Comparison of ENCODE assay signal across 8 cellular contexts in genomic region chr7:102671311-102671959, GRCh38. TPM values are rescaled to one million over a fixed set of nuclear protein-coding genes. Genes with fewer than 3 reads are reported as not detected.
DNase-seq lines count a peak whose midpoint lies in the region; ATAC-seq and TF ChIP-seq lines count a peak whose summit lies in the region.
"Not testable (repeated sequence)": the region's sequence is repeated elsewhere in the genome, so short reads cannot be mapped to it uniquely, and the experiment has no call there.

Gene POLR2J2, minus strand, starts transcription at chr7:102671663. Its CDS starts 62 bp downstream, at chr7:102671601.

- not testable (repeated sequence) for H3K27me3 Mint-ChIP-seq in central memory CD8-positive, alpha-beta T cell

- not testable (repeated sequence) for H3K36me3 ChIP-seq in BJ (ENCODE audit: control insufficient read depth, insufficient read depth, low read length); sigmoid colon

- intact Hi-C loops in T-helper 1 cell treated with Interleukin-12 subunit alpha and Interleukin-12 subunit beta and Interleukin-4 antibody, amounts not matched to agents 30 ng/mL and 1 ng/mL, for 36 hours (cut with micrococcal nuclease); sigmoid colon (cut with DNase I): not testable (repeated sequence)

- CTCF ChIA-PET in BJ (lab: Yijun Ruan, JAX) = not testable (repeated sequence)

- H3K4me3 Mint-ChIP-seq in central memory CD8-positive, alpha-beta T cell = peak within 1 kb of the TSS; percentile 75

- TF ChIP-seq EP300 in sigmoid colon (IDR thresholded peaks at IDR 0.05) = not testable (repeated sequence)

- not testable (repeated sequence) for TF ChIP-seq POLR2A in sigmoid colon (IDR thresholded peaks at IDR 0.05)

- TF ChIP-seq CTCF in BJ (IDR thresholded peaks at IDR 0.05; ENCODE audit: insufficient read depth, low read depth, low read length); HFF-Myc (IDR thresholded peaks at IDR 0.05; ENCODE audit: low read depth, low read length, missing control alignments); sigmoid colon (IDR thresholded peaks at IDR 0.05): not testable (repeated sequence)

- not testable (repeated sequence) for H3K9me3 ChIP-seq in sigmoid colon

- H3K36me3 Mint-ChIP-seq in central memory CD8-positive, alpha-beta T cell (ENCODE audit: insufficient read depth) = not testable (repeated sequence)

- not testable (repeated sequence) for H3K4me1 ChIP-seq in sigmoid colon

- H3K4me3 ChIP-seq in BJ (ENCODE audit: low read depth, low read length) (peak within 1 kb of the TSS; percentile 58), HFF-Myc (replicated peaks; ENCODE audit: low read depth, low read length) (peak within 1 kb of the TSS; percentile 52), sigmoid colon (peak within 1 kb of the TSS; percentile 31 to 43 (median 41))

- H3K27me3 ChIP-seq in BJ (ENCODE audit: control insufficient read depth, insufficient read depth, low read length); sigmoid colon: not testable (repeated sequence)

- ATAC-seq in GM18870 (IDR thresholded peaks at IDR 0.05; ENCODE audit: unreplicated experiment) (peak; percentile 49), HG03469 (IDR thresholded peaks at IDR 0.05; ENCODE audit: unreplicated experiment) (peak; percentile 38)
- ATAC-seq in central memory CD8-positive, alpha-beta T cell (replicated peaks; ENCODE audit: extremely low read depth, poor library complexity, severe bottlenecking) = peak; percentile 77

- H3K4me1 Mint-ChIP-seq in central memory CD8-positive, alpha-beta T cell = not testable (repeated sequence)

- peak within 1 kb of the TSS in 3 of 4 donors; percentile 47 to 61 (median 55) for H3K27ac ChIP-seq in sigmoid colon

- POLR2A ChIA-PET in BJ (lab: Charles Lee) = not testable (repeated sequence)

- H3K27ac Mint-ChIP-seq in central memory CD8-positive, alpha-beta T cell (ENCODE audit: low read depth) = peak within 1 kb of the TSS; percentile 81

- peak; percentile 23 for DNase-seq in BJ (ENCODE audit: low read depth)
- DNase-seq in HFF-Myc (ENCODE audit: extremely low read depth, low read depth) = peak; percentile 56
- peak; percentile 23 to 88 for DNase-seq in central memory CD8-positive, alpha-beta T cell (ENCODE audit: low spot score in 2 of 2)
- DNase-seq in iPS-NIHi11 (ENCODE audit: low spot score) = peak; percentile 5
- peak; percentile 90 for DNase-seq in sigmoid colon

- WGBS in sigmoid colon, 2 donors = 0 to 2% methylated on average over 26 to 42 of the region's 56 CpGs

- H3K9me3 Mint-ChIP-seq in central memory CD8-positive, alpha-beta T cell = not testable (repeated sequence)

RNA-seq across cellular contexts. Expression of gene POLR2J2, which starts in this region (rescaled TPM):
- polyA plus RNA-seq in BJ (2011; rRNA removed) (3.9 and 4.5 TPM in 2 replicates), sigmoid colon (1 to 10 TPM in 2 of 3 donors, not detected in 1; 1.2 to 5.7 TPM)
- polyA minus RNA-seq in BJ (2011; rRNA and poly(A)+ RNA removed) = 3.2 and 4.9 TPM in 2 replicates
- 20.3 and 20.4 TPM in 2 replicates for total RNA-seq in T-helper 1 cell treated with Interleukin-12 subunit alpha and Interleukin-12 subunit beta and Interleukin-4 antibody, amounts not matched to agents 30 ng/mL and 1 ng/mL, for 36 hours
- total RNA-seq in sigmoid colon = 1 to 10 TPM in 3 of 4 donors, not detected in 1; 1.5 to 6.2 (median 3.0) TPM

Comparison
In these comparisons a context has a peak if more than half of its experiments do, and no peak if none do; other contexts are left out.
1. Peak in every context shown above with its lines: DNase-seq, ATAC-seq, H3K4me3 ChIP-seq and H3K27ac ChIP-seq.
2. DNase-seq: peak in every context shown above with its lines; median percentile 90 in sigmoid colon; 56 in HFF-Myc; 56 in central memory CD8-positive, alpha-beta T cell; 23 in BJ; 5 in iPS-NIHi11.